In the genomic region with DNA sequence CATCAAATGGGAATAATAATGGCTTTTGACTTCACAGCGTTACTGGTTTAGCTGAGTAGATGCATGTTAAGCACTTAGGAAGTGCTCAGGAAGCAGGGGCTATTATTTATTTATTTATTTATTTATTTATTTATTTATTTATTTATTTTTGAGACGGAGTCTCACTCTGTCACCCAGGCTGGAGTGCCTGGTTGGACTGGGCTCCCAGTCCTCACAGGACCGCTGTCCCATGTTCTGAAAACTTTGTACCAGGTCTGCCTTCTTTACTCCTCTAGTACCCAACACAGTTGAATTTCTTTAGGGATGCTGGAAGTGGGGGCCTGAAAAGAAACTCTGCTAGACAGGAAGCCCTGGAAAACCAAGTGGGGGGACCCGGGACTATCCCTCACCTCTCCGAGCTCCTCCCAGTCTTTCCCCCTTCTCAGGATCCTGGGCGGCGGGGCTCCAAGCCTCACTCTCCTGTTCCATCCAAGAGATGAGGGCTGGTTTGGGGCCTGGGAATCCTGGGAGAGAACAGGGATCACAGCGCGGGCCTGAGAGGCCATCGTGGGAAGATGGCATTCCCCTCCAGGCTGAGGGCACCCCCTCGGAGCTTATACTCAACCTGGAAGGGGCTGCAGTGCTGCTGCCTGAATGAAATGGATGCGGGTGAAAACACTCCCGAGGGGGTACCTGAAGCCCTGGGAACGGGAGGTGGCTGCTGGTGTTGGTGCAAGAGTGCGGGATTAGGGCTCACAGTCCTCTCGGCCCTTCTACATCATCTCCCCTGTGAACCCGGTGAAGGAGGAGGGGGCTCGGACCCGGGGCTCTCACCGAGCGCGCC, we compare ENCODE assay signal across 9 cellular contexts. TPM values are rescaled to one million over a fixed set of nuclear protein-coding genes. Genes with fewer than 3 reads are reported as not detected.
A peak's percentile ranks its signal among the peaks of the same experiment; 100 is the strongest.
DNase-seq lines count a peak whose midpoint lies in the region; ATAC-seq and TF ChIP-seq lines count a peak whose summit lies in the region.
"Had no signal": no experiment of that assay in that cellular context is flagged by ENCODE, and none has a peak within 500 bp of the region (broad histone marks: within the 10 kb centered on the region; RNA-seq: fewer than 3 reads in every experiment).

No MANE protein-coding gene starts in this region.

- no peak for TF ChIP-seq RAD21 in Ishikawa (IDR thresholded peaks at IDR 0.05; ENCODE audit: low read depth)

- TF ChIP-seq EP300 in Ishikawa (IDR thresholded peaks at IDR 0.05; ENCODE audit: borderline replicate concordance) = no peak

- peak; percentile 4 for ATAC-seq in body of pancreas
- ATAC-seq in HG03025 (IDR thresholded peaks at IDR 0.05; ENCODE audit: low FRiP score, unreplicated experiment) = no peak

- peak; percentile 40 for DNase-seq in D341Med (ENCODE audit: low spot score)
- DNase-seq in body of pancreas = peak in 2 of 4 donors; percentile 28 to 35
- DNase-seq in iPS-NIHi11 (ENCODE audit: low spot score) = peak; percentile 37
- peak; percentile 79 for DNase-seq in spleen
- DNase-seq in AML-193 (lab: John Stamatoyannopoulos, UW) = no peak
- no peak for DNase-seq in KBM-7

- no peak for TF ChIP-seq POLR2A in body of pancreas (IDR thresholded peaks at IDR 0.05)
- no peak for TF ChIP-seq POLR2A in spleen (IDR thresholded peaks at IDR 0.05)

- intact Hi-C loops in body of pancreas (cut with DNase I) (no loop called here), spleen (cut with DNase I; ENCODE audit: low total_unique reads) (no loop called here)

- TF ChIP-seq CTCF in body of pancreas (IDR thresholded peaks at IDR 0.05) (no peak), spleen (IDR thresholded peaks at IDR 0.05 in 8 of 11, conservative IDR thresholded peaks at IDR 0.05 in 3 of 11) (no peak)

- H3K27me3 ChIP-seq in body of pancreas (no peaks in the 10 kb centered on the region), spleen (replicated peaks in 1 of 7) (no peaks in the 10 kb centered on the region)

- H3K36me3 ChIP-seq in body of pancreas (replicated peaks in 1 of 2; ENCODE audit: insufficient read depth in 1 of 2, low read depth in 2 of 2) = no peaks in the 10 kb centered on the region
- H3K36me3 ChIP-seq in spleen = peaks cover 0 to 6% (median 2%) of the 10 kb centered on the region in 6 donors

- H3K4me1 ChIP-seq in body of pancreas (peaks cover 19% of the 10 kb centered on the region), spleen (peaks cover 26 to 62% (median 47%) of the 10 kb centered on the region in 6 donors)

- in situ Hi-C loops in KBM-7 (cut with MboI; ENCODE audit: low pct_unique_long_range_greater_than_20kb, low sequenced_read_pairs) = no loop called here

- no peaks in the 10 kb centered on the region for H3K9me3 ChIP-seq in body of pancreas
- H3K9me3 ChIP-seq in spleen = no peaks in the 10 kb centered on the region

- H3K27ac ChIP-seq in body of pancreas (peak overlapping the region; percentile 63 to 96 (median 93)), spleen (peak overlapping the region; percentile 93 to 100 (median 98))
- H3K27ac ChIP-seq: SK-N-MC had no signal

- peak overlapping the region; percentile 35 to 77 for H3K4me3 ChIP-seq in body of pancreas
- peak overlapping the region; percentile 43 to 76 (median 60) for H3K4me3 ChIP-seq in spleen

- WGBS in body of pancreas, 2 donors = 11 to 15% methylated on average over 16 to 22 of the region's 22 CpGs
- 11 to 16% (median 12%) methylated on average over 14 to 22 of the region's 22 CpGs for WGBS in spleen, 5 donors

TF ChIP-seq in Ishikawa, 13 proteins besides CTCF, POLR2A, EP300 and RAD21:
- TF ChIP-seq, protein P1, sequence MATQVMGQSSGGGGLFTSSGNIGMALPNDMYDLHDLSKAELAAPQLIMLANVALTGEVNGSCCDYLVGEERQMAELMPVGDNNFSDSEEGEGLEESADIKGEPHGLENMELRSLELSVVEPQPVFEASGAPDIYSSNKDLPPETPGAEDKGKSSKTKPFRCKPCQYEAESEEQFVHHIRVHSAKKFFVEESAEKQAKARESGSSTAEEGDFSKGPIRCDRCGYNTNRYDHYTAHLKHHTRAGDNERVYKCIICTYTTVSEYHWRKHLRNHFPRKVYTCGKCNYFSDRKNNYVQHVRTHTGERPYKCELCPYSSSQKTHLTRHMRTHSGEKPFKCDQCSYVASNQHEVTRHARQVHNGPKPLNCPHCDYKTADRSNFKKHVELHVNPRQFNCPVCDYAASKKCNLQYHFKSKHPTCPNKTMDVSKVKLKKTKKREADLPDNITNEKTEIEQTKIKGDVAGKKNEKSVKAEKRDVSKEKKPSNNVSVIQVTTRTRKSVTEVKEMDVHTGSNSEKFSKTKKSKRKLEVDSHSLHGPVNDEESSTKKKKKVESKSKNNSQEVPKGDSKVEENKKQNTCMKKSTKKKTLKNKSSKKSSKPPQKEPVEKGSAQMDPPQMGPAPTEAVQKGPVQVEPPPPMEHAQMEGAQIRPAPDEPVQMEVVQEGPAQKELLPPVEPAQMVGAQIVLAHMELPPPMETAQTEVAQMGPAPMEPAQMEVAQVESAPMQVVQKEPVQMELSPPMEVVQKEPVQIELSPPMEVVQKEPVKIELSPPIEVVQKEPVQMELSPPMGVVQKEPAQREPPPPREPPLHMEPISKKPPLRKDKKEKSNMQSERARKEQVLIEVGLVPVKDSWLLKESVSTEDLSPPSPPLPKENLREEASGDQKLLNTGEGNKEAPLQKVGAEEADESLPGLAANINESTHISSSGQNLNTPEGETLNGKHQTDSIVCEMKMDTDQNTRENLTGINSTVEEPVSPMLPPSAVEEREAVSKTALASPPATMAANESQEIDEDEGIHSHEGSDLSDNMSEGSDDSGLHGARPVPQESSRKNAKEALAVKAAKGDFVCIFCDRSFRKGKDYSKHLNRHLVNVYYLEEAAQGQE (IDR thresholded peaks at IDR 0.05; ENCODE audit: low read depth) = peak; percentile 69
- TF ChIP-seq TCF12 (IDR thresholded peaks at IDR 0.05; ENCODE audit: low read depth) (no peak), ZBTB7A (IDR thresholded peaks at IDR 0.05; ENCODE audit: low read depth) (0 out of 2 replicates have a peak, but pooled peaks have one; percentile 21)
- TF ChIP-seq, protein P2, sequence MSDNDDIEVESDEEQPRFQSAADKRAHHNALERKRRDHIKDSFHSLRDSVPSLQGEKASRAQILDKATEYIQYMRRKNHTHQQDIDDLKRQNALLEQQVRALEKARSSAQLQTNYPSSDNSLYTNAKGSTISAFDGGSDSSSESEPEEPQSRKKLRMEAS (IDR thresholded peaks at IDR 0.05) = 0 out of 2 replicates have a peak, but pooled peaks have one; percentile 6

RNA-seq across cellular contexts. Expression of gene ZNF688, which starts 0.7 kb away (rescaled TPM):
- 10 to 100 TPM; 19.2 to 27.4 TPM for total RNA-seq in body of pancreas
- 10 to 100 TPM; 10.7 to 26.3 (median 19.7) TPM for total RNA-seq in spleen
- 10 to 100 TPM; 27.5 to 43.5 (median 40.8) TPM for polyA plus RNA-seq in spleen

RNA-seq across cellular contexts. Expression of gene ZNF764, which starts 12.7 kb away (rescaled TPM):
- total RNA-seq in body of pancreas (10 to 100 TPM in 1 of 2 donors, 1 to 10 TPM in 1; 8.3 to 23.7 TPM), spleen (10 to 100 TPM; 11.6 to 18.6 (median 13.5) TPM)
- 1 to 10 TPM; 3.4 to 7.4 (median 4.1) TPM for polyA plus RNA-seq in spleen

RNA-seq across cellular contexts. Expression of gene ZNF785, which starts 14.7 kb away (rescaled TPM):
- total RNA-seq in body of pancreas (10 to 100 TPM; 10.9 to 16.1 TPM), spleen (10 to 100 TPM; 16.5 to 22.1 (median 18.6) TPM)
- polyA plus RNA-seq in spleen = 1 to 10 TPM; 3.1 to 7.1 (median 3.5) TPM

RNA-seq across cellular contexts. Expression of gene ZNF747, which starts 36.2 kb away (rescaled TPM):
- total RNA-seq in body of pancreas (10 to 100 TPM; 10.2 to 11.4 TPM), spleen (10 to 100 TPM in 6 of 7 donors, 1 to 10 TPM in 1; 7.7 to 16.1 (median 14.0) TPM)
- polyA plus RNA-seq in spleen = 1 to 10 TPM; 5.9 to 8.3 (median 6.4) TPM

RNA-seq across cellular contexts. Expression of gene ZNF689, which starts 39.4 kb away (rescaled TPM):
- total RNA-seq in body of pancreas = 1 to 10 TPM; 4.6 to 7.0 TPM
- total RNA-seq in spleen = 10 to 100 TPM in 5 of 7 donors, 1 to 10 TPM in 2; 6.3 to 14.6 (median 11.4) TPM
- 1 to 10 TPM; 3.5 to 5.0 (median 3.7) TPM for polyA plus RNA-seq in spleen

Comparison
In these comparisons a context has a peak if more than half of its experiments do, and no peak if none do; other contexts are left out.
1. DNase-seq: peak in D341Med (single experiment), iPS-NIHi11 (single experiment) and spleen (single experiment); none in AML-193 (0 of 2) and KBM-7 (single experiment).